ENCODE assay signal across 10 cellular contexts in the genomic region with DNA sequence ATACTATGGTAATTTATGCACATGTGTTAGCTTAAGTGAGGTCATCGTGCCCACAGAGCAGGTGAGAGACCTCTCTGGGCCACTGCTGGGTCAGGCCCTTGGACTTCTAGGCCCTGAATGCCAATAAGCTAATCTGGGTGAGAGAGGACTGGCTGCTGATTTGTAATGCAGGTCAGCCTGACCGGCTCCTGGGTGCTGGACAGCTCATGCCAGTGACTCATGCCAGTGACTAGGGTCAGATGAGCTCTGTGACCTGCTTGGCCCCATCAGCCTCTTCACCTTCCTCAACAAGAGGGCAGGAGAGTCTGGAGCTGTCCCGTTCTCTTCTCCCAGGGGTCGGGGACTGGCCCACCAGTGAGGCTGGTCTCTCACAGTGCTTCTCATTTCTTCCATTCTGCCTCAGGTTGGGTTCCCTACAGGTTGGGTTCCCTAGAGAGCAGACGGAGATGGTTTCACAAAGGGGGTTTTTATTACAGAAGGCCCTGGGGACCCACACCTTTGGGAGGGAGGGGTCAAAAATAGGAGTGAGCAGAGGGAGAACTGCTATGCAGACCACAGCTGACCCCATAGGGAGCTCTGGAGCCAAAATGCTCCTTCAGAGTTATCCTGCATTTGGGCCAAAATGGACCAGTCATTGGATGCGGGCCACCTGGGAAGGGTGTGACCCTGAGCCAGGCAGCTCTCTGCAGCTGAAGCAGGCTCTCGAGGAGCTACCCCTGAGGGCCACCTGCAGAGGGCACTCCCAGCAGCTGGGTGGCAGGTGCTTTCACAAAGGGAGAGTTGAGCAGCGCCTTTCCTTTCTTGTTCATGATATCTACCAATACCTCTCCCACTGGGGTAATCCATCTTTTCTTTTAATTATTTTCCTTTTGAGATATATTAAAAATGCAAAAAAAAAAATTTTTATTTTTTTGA. TPM values are rescaled to one million over a fixed set of nuclear protein-coding genes. Genes with fewer than 3 reads are reported as not detected.
DNase-seq lines count a peak whose midpoint lies in the region; ATAC-seq and TF ChIP-seq lines count a peak whose summit lies in the region.
"Had no signal": no experiment of that assay in that cellular context is flagged by ENCODE, and none has a peak within 500 bp of the region (broad histone marks: within the 10 kb centered on the region; RNA-seq: fewer than 3 reads in every experiment).

No MANE protein-coding gene starts in this region.

- H3K27me3 ChIP-seq in tibial nerve = peaks cover 0 to 54% of the 10 kb centered on the region in 2 donors

- TF ChIP-seq POLR2A in tibial nerve (IDR thresholded peaks at IDR 0.05) = no peak

- no peaks in the 10 kb centered on the region for H3K36me3 ChIP-seq in tibial nerve

- no peak overlapping the region for H3K27ac ChIP-seq in tibial nerve
- H3K27ac ChIP-seq: HL-60 had no signal

- H3K4me3 ChIP-seq in retinal pigment epithelial cell (ENCODE audit: low read length) = no peak overlapping the region
- H3K4me3 ChIP-seq in tibial nerve = no peak overlapping the region

- peaks cover 0 to 11% (median 2%) of the 10 kb centered on the region in 4 donors for H3K4me1 ChIP-seq in tibial nerve

- TF ChIP-seq CTCF in retinal pigment epithelial cell (conservative IDR thresholded peaks at IDR 0.05; ENCODE audit: low read depth, low read length) = peak; percentile 32
- TF ChIP-seq CTCF in tibial nerve (IDR thresholded peaks at IDR 0.05) = no peak

- 77 to 86% methylated on average over 7 to 8 of the region's 8 CpGs for WGBS in tibial nerve, 2 donors

- peak; percentile 54 for DNase-seq in activated CD8-positive, alpha-beta memory T cell treated with anti-CD3 and anti-CD28 coated beads, Interleukin-2, amount 50 U/mL, for 4 hours
- DNase-seq in activated CD8-positive, alpha-beta memory T cell treated with anti-CD3 and anti-CD28 coated beads for 24 hours = no peak
- DNase-seq in NCI-H146 treated with DMSO at 0.1 percent for 48 hours (lab: John Stamatoyannopoulos, UW; ENCODE audit: unreplicated experiment) = peak; percentile 50
- DNase-seq in activated T-cell treated with anti-CD3 and anti-CD28 coated beads, Interleukin-2, amount 50 U/mL, for 1 hour = peak; percentile 63
- DNase-seq in retinal pigment epithelial cell (ENCODE audit: low read depth) = no peak
- DNase-seq in tibial nerve (ENCODE audit: low spot score in 2 of 2) = no peak
- no peak for DNase-seq in NK-92 (lab: John Stamatoyannopoulos, UW; ENCODE audit: unreplicated experiment)

- no peak for ATAC-seq in HG02610 (IDR thresholded peaks at IDR 0.05; ENCODE audit: unreplicated experiment)

- no peaks in the 10 kb centered on the region for H3K9me3 ChIP-seq in tibial nerve

- no peak for TF ChIP-seq EP300 in tibial nerve (IDR thresholded peaks at IDR 0.05)

RNA-seq across cellular contexts. Expression of a gene that starts 2.2 kb away (rescaled TPM):
- 1 to 10 TPM in 1 of 4 donors, not detected in 3; 1.8 TPM for total RNA-seq in tibial nerve

RNA-seq across cellular contexts. Expression of a gene that starts 15.3 kb away (rescaled TPM):
- total RNA-seq in tibial nerve = not detected
- total RNA-seq: activated CD8-positive, alpha-beta memory T cell treated with anti-CD3 and anti-CD28 coated beads for 36 hours had no signal

RNA-seq across cellular contexts. Expression of a gene that starts 23.4 kb away (rescaled TPM):
- total RNA-seq in tibial nerve = 10 to 100 TPM; 43.2 to 87.9 (median 59.5) TPM

RNA-seq across cellular contexts. Expression of a gene that starts 25.8 kb away (rescaled TPM):
- 1 to 10 TPM in 1 of 4 donors, not detected in 3; 4.6 TPM for total RNA-seq in tibial nerve

Comparison
In these comparisons a context has a peak if more than half of its experiments do, and no peak if none do; other contexts are left out.
1. DNase-seq: peak in activated CD8-positive, alpha-beta memory T cell treated with anti-CD3 and anti-CD28 coated beads, Interleukin-2, amount 50 U/mL, for 4 hours (single experiment), NCI-H146 treated with DMSO at 0.1 percent for 48 hours (single experiment) and activated T-cell treated with anti-CD3 and anti-CD28 coated beads, Interleukin-2, amount 50 U/mL, for 1 hour (single experiment); none in activated CD8-positive, alpha-beta memory T cell treated with anti-CD3 and anti-CD28 coated beads for 24 hours (single experiment), retinal pigment epithelial cell (single experiment), tibial nerve (0 of 2) and NK-92 (single experiment).